In genomic region chr14:100062602-100063001, GRCh38 we compare ENCODE assay signal across 17 cellular contexts. TPM values are rescaled to one million over a fixed set of nuclear protein-coding genes. Genes with fewer than 3 reads are reported as not detected.
DNase-seq lines count a peak whose midpoint lies in the region; ATAC-seq, FAIRE-seq and TF ChIP-seq lines count a peak whose summit lies in the region.
"Had no signal": no experiment of that assay in that cellular context is flagged by ENCODE, and none has a peak within 500 bp of the region (broad histone marks: within the 10 kb centered on the region; RNA-seq: fewer than 3 reads in every experiment).

No MANE protein-coding gene starts in this region.

- 15% methylated on average over 4 of the region's 4 CpGs for WGBS in GM12878 (ENCODE audit: insufficient coverage, insufficient replicate concordance, low lambda C conversion rate, missing lambda C conversion rate)
- WGBS in transverse colon (ENCODE audit: low coverage in 1 of 2), 2 donors, result 73 to 75% methylated on average over 3 to 4 of the region's 4 CpGs

- H3K4me3 ChIP-seq in GM12878, result peak overlapping the region; percentile 17; the same call in 1 of the 2 replicates
- no peak overlapping the region for H3K4me3 ChIP-seq in transverse colon
- H3K4me3 ChIP-seq: body of pancreas, psoas muscle, SJCRH30 had no signal

- H3K4me3 Mint-ChIP-seq in activated CD4-positive, alpha-beta T cell treated with anti-CD3 and anti-CD28 coated beads, Interleukin-2, amount 10 ng/mL, durations not matched to agents 24 days and 14 days, result peak overlapping the region; percentile 68

- H3K36me3 Mint-ChIP-seq in activated CD4-positive, alpha-beta T cell treated with anti-CD3 and anti-CD28 coated beads, Interleukin-2, amount 10 ng/mL, durations not matched to agents 24 days and 14 days (ENCODE audit: low read depth), result peaks cover 16% of the 10 kb centered on the region

- peak overlapping the region; percentile 29; the same call in 1 of the 2 replicates for H2AFZ ChIP-seq in GM12878 (ENCODE audit: control insufficient read depth, low read depth, low read length)

- DNase-seq in activated effector memory CD4-positive, alpha-beta T cell treated with anti-CD3 and anti-CD28 coated beads, Interleukin-2, amount 50 U/mL, for 16 hours, result peak; percentile 80
- DNase-seq in activated effector memory CD4-positive, alpha-beta T cell treated with Interleukin-2 at 50 U/mL for 16 hours, result no peak
- DNase-seq in activated CD4-positive, alpha-beta T cell treated with anti-CD3 and anti-CD28 coated beads, Interleukin-2, amount 10 ng/mL, durations not matched to agents 24 days and 14 days, result peak; percentile 82
- DNase-seq in GM12878 (ENCODE audit: low read depth, low spot score), result no peak
- DNase-seq in stimulated activated naive CD8-positive, alpha-beta T cell treated with anti-CD3 and anti-CD28 coated beads, Interleukin-15, Interleukin-2, amounts not matched to agents 100 U/mL and 50 U/mL, for 24 hours, result peak; percentile 52
- no peak for DNase-seq in transverse colon
- no peak for DNase-seq in DMS153 treated with DMSO at 0.1 percent for 48 hours (lab: John Stamatoyannopoulos, UW; ENCODE audit: unreplicated experiment)
- DNase-seq: body of pancreas, dermis blood vessel endothelial cell, DMS 273 treated with DMSO at 0.1 percent for 48 hours, HCEC 1CT, NCI-H1417 treated with DMSO at 0.1 percent for 48 hours, NCI-H446, psoas muscle, SJCRH30 had no signal

- H3K27ac Mint-ChIP-seq in activated CD4-positive, alpha-beta T cell treated with anti-CD3 and anti-CD28 coated beads, Interleukin-2, amount 10 ng/mL, durations not matched to agents 24 days and 14 days, result peak overlapping the region; percentile 98

- H3K79me2 ChIP-seq in GM12878 (ENCODE audit: control insufficient read depth, insufficient read depth, low read length), result peaks cover 30% of the 10 kb centered on the region

- POLR2A ChIA-PET in GM12878 (lab: Charles Lee), result interaction anchor here (6.4 kb wide), 1 partner anchor 11 kb away, joined by 51 read pairs; no protein-coding TSS in a partner anchor

- no TSS peak for BruUV-seq in GM12878 (replicated peaks; lab: Mats Ljungman, UMichigan)

- CTCF ChIA-PET in GM12878 (lab: Yijun Ruan, JAX), result interaction anchor here (1.2 to 3.5 kb wide), 3 partner anchors 9 to 130 kb away, joined by 4 to 28 read pairs (median 5); no protein-coding TSS in a partner anchor

- peaks cover 58% of the 10 kb centered on the region for H3K4me1 ChIP-seq in GM12878 (ENCODE audit: control insufficient read depth, insufficient read depth, low read length)
- peaks cover 0 to 24% (median 0%) of the 10 kb centered on the region in 4 donors for H3K4me1 ChIP-seq in transverse colon
- H3K4me1 ChIP-seq: body of pancreas, psoas muscle, SJCRH30 had no signal

- SMC1A ChIA-PET in GM12878 (lab: Charles Lee; ENCODE audit: uncharacterized antibody, unreplicated experiment), result interaction anchor here (1.1 to 3.1 kb wide), 3 partner anchors 9 to 159 kb away, joined by 3 to 27 read pairs (median 4); no protein-coding TSS in a partner anchor

- TF ChIP-seq RAD21 in GM12878 (IDR thresholded peaks at IDR 0.05; ENCODE audit: insufficient read depth, low read depth, low read length), result no peak

- H3K4me1 Mint-ChIP-seq in activated CD4-positive, alpha-beta T cell treated with anti-CD3 and anti-CD28 coated beads, Interleukin-2, amount 10 ng/mL, durations not matched to agents 24 days and 14 days, result peaks cover 74% of the 10 kb centered on the region

- H3K9me3 Mint-ChIP-seq in activated CD4-positive, alpha-beta T cell treated with anti-CD3 and anti-CD28 coated beads, Interleukin-2, amount 10 ng/mL, durations not matched to agents 24 days and 14 days, result no peaks in the 10 kb centered on the region

- H3K27ac ChIP-seq in GM12878 (ENCODE audit: control insufficient read depth, insufficient read depth) (no peak overlapping the region; the same call in 1 of the 2 replicates), transverse colon (peak overlapping the region in 2 of 4 donors; percentile 28 to 82)
- H3K27ac ChIP-seq: body of pancreas, psoas muscle, SJCRH30 had no signal

- no peak for FAIRE-seq in GM12878 (lab: Jason Lieb, UNC)

- no peaks in the 10 kb centered on the region for H3K36me3 ChIP-seq in GM12878 (ENCODE audit: control insufficient read depth in 2 of 2, insufficient read depth in 2 of 2, low read length in 1 of 2)
- H3K36me3 ChIP-seq in transverse colon, result no peaks in the 10 kb centered on the region
- H3K36me3 ChIP-seq: SJCRH30 had no signal

- in situ Hi-C loops in GM12878 (cut with MboI), result no loop called here
- in situ Hi-C loops in transverse colon (cut with MboI; ENCODE audit: low pct_ligation_motif_present in 1 of 4, low pct_unique_long_range_greater_than_20kb in 1 of 4, low sequenced_read_pairs in 3 of 4), result no loop called here

- peak overlapping the region; percentile 60 for H3K4me2 ChIP-seq in GM12878 (ENCODE audit: control insufficient read depth, insufficient read depth)

- TF ChIP-seq EP300 in GM12878 (IDR thresholded peaks at IDR 0.05; ENCODE audit: borderline replicate concordance in 1 of 2, control insufficient read depth in 1 of 2, low read depth in 2 of 2, low read length in 2 of 2) (no peak), transverse colon (IDR thresholded peaks at IDR 0.05; ENCODE audit: low read depth) (no peak)

- H3K9ac ChIP-seq in GM12878 (ENCODE audit: control insufficient read depth, insufficient read depth, low read length), result no peak overlapping the region

- TF ChIP-seq CTCF in GM12878 (IDR thresholded peaks at IDR 0.05 in 2 of 3, conservative IDR thresholded peaks at IDR 0.05 in 1 of 3; ENCODE audit: control insufficient read depth in 2 of 3, extremely low read depth in 1 of 3, insufficient read depth in 1 of 3, low read depth in 3 of 3, low read length in 3 of 3) (no peak), transverse colon (IDR thresholded peaks at IDR 0.05) (no peak)

- H3K27me3 Mint-ChIP-seq in activated CD4-positive, alpha-beta T cell treated with anti-CD3 and anti-CD28 coated beads, Interleukin-2, amount 10 ng/mL, durations not matched to agents 24 days and 14 days, result no peaks in the 10 kb centered on the region

- RAD21 ChIA-PET in GM12878 (lab: Charles Lee; ENCODE audit: unreplicated experiment), result interaction anchor here (1.8 to 4.5 kb wide), 3 partner anchors 9 to 131 kb away, joined by 6 to 33 read pairs (median 20); no protein-coding TSS in a partner anchor

- H3K9me3 ChIP-seq in GM12878 (replicated peaks; ENCODE audit: control insufficient read depth, insufficient read depth, low read length), result no peaks in the 10 kb centered on the region
- H3K9me3 ChIP-seq in transverse colon, result no peaks in the 10 kb centered on the region
- H3K9me3 ChIP-seq: body of pancreas, psoas muscle had no signal

- intact Hi-C loops in activated CD4-positive, alpha-beta T cell treated with anti-CD3 and anti-CD28 coated beads, Interleukin-2, amount 10 ng/mL, durations not matched to agents 24 days and 14 days (cut with micrococcal nuclease), result loop anchor here (10.0 kb wide), 1 partner anchor 582 kb away; no protein-coding TSS in a partner anchor
- intact Hi-C loops in GM12878 (cut with micrococcal nuclease; ENCODE audit: unreplicated experiment), result no loop called here
- intact Hi-C loops in transverse colon (cut with DNase I; ENCODE audit: low total_unique reads), result no loop called here

- H3K27me3 ChIP-seq in GM12878 (replicated peaks in 1 of 2; ENCODE audit: control insufficient read depth in 2 of 2, insufficient read depth in 2 of 2, low read length in 1 of 2) (no peaks in the 10 kb centered on the region), transverse colon (no peaks in the 10 kb centered on the region)
- H3K27me3 ChIP-seq: body of pancreas, SJCRH30 had no signal

- peak; percentile 11; the same call in 2 of the 3 replicates for ATAC-seq in GM12878
- ATAC-seq in stimulated activated naive CD8-positive, alpha-beta T cell treated with anti-CD3 and anti-CD28 coated beads, Interleukin-15, Interleukin-2, amounts not matched to agents 100 U/mL and 50 U/mL, for 24 hours, result peak; percentile 33
- no peak for ATAC-seq in GM18517 (IDR thresholded peaks at IDR 0.05; ENCODE audit: unreplicated experiment)
- ATAC-seq: body of pancreas, left lobe of liver, psoas muscle had no signal

- TF ChIP-seq POLR2A in GM12878 (IDR thresholded peaks at IDR 0.05; ENCODE audit: low read depth, low read length), result no peak
- no peak for TF ChIP-seq POLR2A in transverse colon (IDR thresholded peaks at IDR 0.05)

- no peaks in the 10 kb centered on the region for H4K20me1 ChIP-seq in GM12878 (ENCODE audit: control insufficient read depth, insufficient read depth)

TF ChIP-seq in GM12878, 131 proteins besides CTCF, POLR2A, EP300 and RAD21 (continues in another document):
- TF ChIP-seq KLF5 (IDR thresholded peaks at IDR 0.05; ENCODE audit: partially characterized antibody) (no peak), IKZF1 (conservative IDR thresholded peaks at IDR 0.05) (0 out of 2 replicates have a peak, but pooled peaks have one; percentile 33), CBX3 (IDR thresholded peaks at IDR 0.05; ENCODE audit: borderline replicate concordance, low read depth) (no peak), HDAC6 (IDR thresholded peaks at IDR 0.05; ENCODE audit: unreplicated experiment) (no peak)

RNA-seq across cellular contexts. Expression of gene EVL, which starts 2.6 kb away (rescaled TPM):
- 268 and 285 TPM in 2 replicates for total RNA-seq in activated CD4-positive, alpha-beta T cell treated with anti-CD3 and anti-CD28 coated beads, Interleukin-2, amount 10 ng/mL, durations not matched to agents 24 days and 14 days
- total RNA-seq in GM12878 (2013; cell fraction: nucleolus; rRNA removed), result 1,242 and 1,365 TPM in 2 replicates
- 92.2 and 98.6 TPM in 2 replicates for total RNA-seq in GM12878 (2014; rRNA removed)
- 87.4 and 87.6 TPM in 2 replicates for total RNA-seq in GM12878 (2014; rRNA removed; fragmentation: Illumina TruSeq; extraction: Trizol)
- total RNA-seq in GM12878 (2021), result 104 and 112 TPM in 2 replicates
- polyA plus RNA-seq in GM12878 (2011; ENCODE audit: low read depth), result 102 TPM
- polyA plus RNA-seq in GM12878 (2011; rRNA removed), result 226 and 341 TPM in 2 replicates
- polyA plus RNA-seq in GM12878 (2011; cell fraction: cytosol; rRNA removed), result 282 and 297 TPM in 2 replicates
- 1,111 and 1,225 TPM in 2 replicates for polyA plus RNA-seq in GM12878 (2011; cell fraction: nucleus; rRNA removed)
- 138 and 162 TPM in 2 replicates for polyA plus RNA-seq in GM12878 (2012)
- polyA plus RNA-seq in GM12878 (2014; fragmentation: Illumina TruSeq; extraction: Trizol), result 115 and 128 TPM in 2 replicates
- 10 to 100 TPM; 11.9 to 13.6 TPM for polyA plus RNA-seq in GM12878 (2014; fragmentation: Nextera tagmentation; extraction: Ambion mirVana)
- polyA plus RNA-seq in GM12878 (2014; rRNA removed), result 118 and 128 TPM in 2 replicates
- 10 to 100 TPM; 33.5 to 35.4 TPM for polyA plus RNA-seq in GM12878 (2016; fragmentation: Nextera tagmentation; extraction: Ambion mirVana)
- 273 and 309 TPM in 2 replicates for polyA minus RNA-seq in GM12878 (2011; rRNA and poly(A)+ RNA removed)
- 71.8 and 79.0 TPM in 2 replicates for polyA minus RNA-seq in GM12878 (2011; cell fraction: cytosol; rRNA and poly(A)+ RNA removed)
- 230 and 324 TPM in 2 replicates for polyA minus RNA-seq in GM12878 (2011; cell fraction: nucleus; rRNA and poly(A)+ RNA removed)
- 10 to 100 TPM; 22.8 to 86.4 (median 45.2) TPM for total RNA-seq in transverse colon

Comparison
In these comparisons a context has a peak if more than half of its experiments do, and no peak if none do; other contexts are left out.
1. DNase-seq: peak in activated effector memory CD4-positive, alpha-beta T cell treated with anti-CD3 and anti-CD28 coated beads, Interleukin-2, amount 50 U/mL, for 16 hours (single experiment), activated CD4-positive, alpha-beta T cell treated with anti-CD3 and anti-CD28 coated beads, Interleukin-2, amount 10 ng/mL, durations not matched to agents 24 days and 14 days (single experiment) and stimulated activated naive CD8-positive, alpha-beta T cell treated with anti-CD3 and anti-CD28 coated beads, Interleukin-15, Interleukin-2, amounts not matched to agents 100 U/mL and 50 U/mL, for 24 hours (single experiment); none in activated effector memory CD4-positive, alpha-beta T cell treated with Interleukin-2 at 50 U/mL for 16 hours (single experiment), GM12878 (single experiment), transverse colon (single experiment) and DMS153 treated with DMSO at 0.1 percent for 48 hours (single experiment).